In the genomic region with DNA sequence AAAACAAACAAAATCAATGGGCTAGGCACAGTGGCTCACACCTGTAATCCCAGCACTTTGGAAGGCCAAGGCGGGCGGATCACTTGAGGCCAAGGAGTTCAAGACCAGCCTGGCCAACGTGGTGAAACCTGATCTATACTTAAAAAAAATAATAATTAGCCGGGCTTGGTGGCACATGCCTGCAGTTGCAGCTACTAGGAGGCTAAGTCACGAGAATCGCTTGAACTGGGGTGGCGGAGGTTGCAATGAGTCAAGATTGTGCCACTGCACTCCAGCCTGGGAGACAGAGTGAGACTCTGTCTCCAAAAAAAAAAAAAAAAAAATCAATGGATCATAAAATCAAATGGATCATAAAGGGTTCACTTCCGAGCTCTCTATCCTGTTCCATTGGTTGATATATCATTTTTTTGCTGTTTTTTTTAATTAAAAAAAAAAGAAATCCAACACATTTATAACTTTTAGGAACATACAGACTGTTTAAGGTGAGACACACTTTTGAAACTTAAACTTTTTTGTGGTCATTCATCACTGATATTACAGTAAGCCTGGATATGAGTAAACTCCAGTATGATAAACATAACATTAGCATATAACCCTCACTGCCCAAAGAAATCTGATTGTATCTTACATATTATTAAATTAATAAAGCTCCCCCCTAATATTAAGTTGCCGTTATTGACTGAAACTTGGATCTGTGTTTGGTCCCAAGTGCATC, we compare ENCODE assay signal across 23 cellular contexts. TPM values are rescaled to one million over a fixed set of nuclear protein-coding genes. Genes with fewer than 3 reads are reported as not detected.
A peak's percentile ranks its signal among the peaks of the same experiment; 100 is the strongest.
DNase-seq lines count a peak whose midpoint lies in the region; ATAC-seq and TF ChIP-seq lines count a peak whose summit lies in the region.
"Had no signal": no experiment of that assay in that cellular context is flagged by ENCODE, and none has a peak within 500 bp of the region (broad histone marks: within the 10 kb centered on the region; RNA-seq: fewer than 3 reads in every experiment).

No MANE protein-coding gene starts in this region.

- intact Hi-C loops in PC-9 (cut with micrococcal nuclease; ENCODE audit: unreplicated experiment): no loop called here

- no TSS peak for BruUV-seq in PC-9 (replicated peaks; lab: Mats Ljungman, UMichigan)

- H3K79me2 ChIP-seq in ACC112 (ENCODE audit: control insufficient read depth, insufficient read depth, low read length, unreplicated experiment) (peaks cover 21% of the 10 kb centered on the region), GM23248 (ENCODE audit: insufficient read depth) (peaks cover 51% of the 10 kb centered on the region), PC-9 (ENCODE audit: low read depth) (peaks cover 21% of the 10 kb centered on the region)

- H3K27me3 ChIP-seq in ACC112 (ENCODE audit: insufficient read depth, low read length) (no peaks in the 10 kb centered on the region), GM23248 (replicated peaks; ENCODE audit: insufficient read depth) (no peaks in the 10 kb centered on the region), PC-9 (ENCODE audit: insufficient read depth, low read depth) (no peaks in the 10 kb centered on the region)
- H3K27me3 ChIP-seq: Peyer's patch had no signal

- no peaks in the 10 kb centered on the region for H3K9me3 Mint-ChIP-seq in endothelial cell (ENCODE audit: unreplicated experiment)
- H3K9me3 Mint-ChIP-seq: T-helper 1 cell treated with Interleukin-12 subunit alpha and Interleukin-12 subunit beta and Interleukin-4 antibody, amounts not matched to agents 30 μg/mL and 1 μg/mL, for 36 hours had no signal

- no peaks in the 10 kb centered on the region for H3K27me3 Mint-ChIP-seq in endothelial cell (ENCODE audit: unreplicated experiment)
- H3K27me3 Mint-ChIP-seq: B cell had no signal

- DNase-seq in GM23248 (no peak), PC-9 (no peak), epithelial cell of prostate (ENCODE audit: low read depth, low spot score) (no peak), endothelial cell (ENCODE audit: low spot score) (no peak)
- DNase-seq: H9, Kasumi-1, MV-4-11, NCI-H1105 treated with DMSO at 0.1 percent for 48 hours, NCI-H146, NCI-H1930, NCI-H2107, NCI-H526 treated with DMSO at 0.1 percent for 48 hours, Peyer's patch, SK-N-SH, SW 1271 had no signal

- H3K9me2 ChIP-seq in GM23248 (ENCODE audit: insufficient read depth) (no peaks in the 10 kb centered on the region), PC-9 (ENCODE audit: insufficient read depth) (no peaks in the 10 kb centered on the region)
- H3K9me2 ChIP-seq: SK-N-SH had no signal

- H3K4me2 ChIP-seq in GM23248 (ENCODE audit: unreplicated experiment): no peak overlapping the region
- H3K4me2 ChIP-seq in PC-9: no peak overlapping the region
- H3K4me2 ChIP-seq: GM23338, SK-N-SH had no signal

- H3K27ac Mint-ChIP-seq in endothelial cell (ENCODE audit: unreplicated experiment): no peak overlapping the region
- H3K27ac Mint-ChIP-seq: B cell; GM23338; T-helper 1 cell treated with Interleukin-12 subunit alpha and Interleukin-12 subunit beta and Interleukin-4 antibody, amounts not matched to agents 30 μg/mL and 1 μg/mL, for 36 hours had no signal

- H3K4me3 Mint-ChIP-seq in endothelial cell (ENCODE audit: unreplicated experiment): no peak overlapping the region
- H3K4me3 Mint-ChIP-seq: B cell; GM23338; H9; T-helper 1 cell treated with Interleukin-12 subunit alpha and Interleukin-12 subunit beta and Interleukin-4 antibody, amounts not matched to agents 30 μg/mL and 1 μg/mL, for 36 hours had no signal

- TF ChIP-seq CTCF in PC-9 (conservative IDR thresholded peaks at IDR 0.05): no peak
- TF ChIP-seq CTCF in endothelial cell (IDR thresholded peaks at IDR 0.05; ENCODE audit: unreplicated experiment): no peak

- 82 to 85% methylated on average over 9 of the region's 9 CpGs for WGBS in GM23248 (ENCODE audit: low coverage in 1 of 2, low lambda C conversion rate in 2 of 2, missing lambda C conversion rate in 2 of 2), 2 experiments

- H4K20me1 ChIP-seq in GM23248 (ENCODE audit: insufficient read depth): no peaks in the 10 kb centered on the region
- H4K20me1 ChIP-seq in PC-9 (ENCODE audit: insufficient read depth): no peaks in the 10 kb centered on the region

- H3K9me3 ChIP-seq in GM23248 (ENCODE audit: low read depth): no peaks in the 10 kb centered on the region
- H3K9me3 ChIP-seq in PC-9 (ENCODE audit: insufficient read depth, low read depth): no peaks in the 10 kb centered on the region
- H3K9me3 ChIP-seq: Peyer's patch, SK-N-SH had no signal

- no peak overlapping the region for H3K4me3 ChIP-seq in ACC112 (ENCODE audit: low read depth, low read length)
- no peak overlapping the region for H3K4me3 ChIP-seq in GM23248
- H3K4me3 ChIP-seq in PC-9: no peak overlapping the region
- H3K4me3 ChIP-seq: GM12878, GM23338, K562, Peyer's patch had no signal

- H3K36me3 ChIP-seq in ACC112 (ENCODE audit: insufficient read depth, low read length) (peaks cover 24% of the 10 kb centered on the region), GM23248 (ENCODE audit: low read depth) (peaks cover 15% of the 10 kb centered on the region), PC-9 (ENCODE audit: low read depth) (peaks cover 5% of the 10 kb centered on the region; the same call in 1 of the 2 replicates)
- H3K36me3 ChIP-seq: Peyer's patch had no signal

- ATAC-seq in HG03520 (IDR thresholded peaks at IDR 0.05; ENCODE audit: unreplicated experiment): no peak
- no peak for ATAC-seq in HG03354 (IDR thresholded peaks at IDR 0.05; ENCODE audit: poor library complexity, severe bottlenecking, unreplicated experiment)
- ATAC-seq: GM12878, GM23338, K562 had no signal

- H2AFZ ChIP-seq in ACC112 (ENCODE audit: low read length, unreplicated experiment) (no peak overlapping the region), GM23248 (no peak overlapping the region), PC-9 (no peak overlapping the region)
- H2AFZ ChIP-seq: GM23338 had no signal

- H3K4me1 Mint-ChIP-seq in endothelial cell (ENCODE audit: unreplicated experiment): no peaks in the 10 kb centered on the region
- H3K4me1 Mint-ChIP-seq: B cell, GM23338 had no signal

- in situ Hi-C loops in GM23248 (cut with MboI): no loop called here

- CTCF ChIA-PET in PC-9 (lab: Charles Lee): interaction anchor here (0.6 kb wide), 1 partner anchor 221 kb away, joined by 5 read pairs; no protein-coding TSS in a partner anchor

- H3K36me3 Mint-ChIP-seq in endothelial cell (ENCODE audit: low read depth, unreplicated experiment): no peaks in the 10 kb centered on the region

- H3K27ac ChIP-seq in ACC112 (ENCODE audit: low read depth, low read length) (peak overlapping the region; percentile 100), GM23248 (0 out of 2 replicates have a peak overlapping the region, but pooled peaks have one; percentile 5), PC-9 (peak overlapping the region; percentile 95), epithelial cell of prostate (peak overlapping the region; percentile 94)
- H3K27ac ChIP-seq: Peyer's patch had no signal

- no peak overlapping the region for H3K9ac ChIP-seq in GM23248
- H3K9ac ChIP-seq: SK-N-SH had no signal

- peaks cover 62% of the 10 kb centered on the region for H3K4me1 ChIP-seq in ACC112 (ENCODE audit: control insufficient read depth, insufficient read depth, low read length, unreplicated experiment)
- H3K4me1 ChIP-seq in GM23248 (ENCODE audit: insufficient read depth): peaks cover 51% of the 10 kb centered on the region
- H3K4me1 ChIP-seq in PC-9 (replicated peaks; ENCODE audit: insufficient read depth): peaks cover 67% of the 10 kb centered on the region
- H3K4me1 ChIP-seq: Peyer's patch had no signal

- POLR2A ChIA-PET in PC-9 (lab: Charles Lee; ENCODE audit: unreplicated experiment): interaction anchor here (0.6 to 0.9 kb wide), 3 partner anchors 156 to 1185 kb away, joined by 3 to 8 read pairs (median 8); no protein-coding TSS in a partner anchor

- H3F3A ChIP-seq in GM23248 (ENCODE audit: insufficient read depth) (peaks cover 39% of the 10 kb centered on the region), PC-9 (ENCODE audit: insufficient read depth, low read depth) (peaks cover 53% of the 10 kb centered on the region)

RNA-seq across cellular contexts. Expression of gene MOK, which starts 22.1 kb away (rescaled TPM):
- total RNA-seq in GM23248 (2014; rRNA removed; shearing (Covaris generic)): 34.9 and 43.4 TPM in 2 replicates
- polyA plus RNA-seq in GM23248 (2016; fragmentation: Nextera tagmentation; extraction: Ambion mirVana): 65.8 and 67.9 TPM in 2 replicates
- total RNA-seq in PC-9 (2021): 72.1 and 74.3 TPM in 2 replicates
- total RNA-seq in endothelial cell (ENCODE audit: unreplicated experiment): 5.8 TPM

RNA-seq across cellular contexts. Expression of gene ZNF839, which starts 36.6 kb away (rescaled TPM):
- total RNA-seq in GM23248 (2014; rRNA removed; shearing (Covaris generic)): 6.7 and 8.4 TPM in 2 replicates
- polyA plus RNA-seq in GM23248 (2016; fragmentation: Nextera tagmentation; extraction: Ambion mirVana): 3.5 and 4.2 TPM in 2 replicates
- total RNA-seq in PC-9 (2021) (11.8 and 16.3 TPM in 2 replicates), endothelial cell (ENCODE audit: unreplicated experiment) (18.5 TPM)

Comparison
In these comparisons a context has a peak if more than half of its experiments do, and no peak if none do; other contexts are left out.
1. H3K27ac ChIP-seq: peak in every context shown above with its lines; median percentile 100 in ACC112; 95 in PC-9; 94 in epithelial cell of prostate; 5 in GM23248.